1 cellular context compared by ENCODE assay signal in genomic region chr15:60576515-60576914, GRCh38.
TF ChIP-seq lines count a peak whose summit lies in the region.

No MANE protein-coding gene starts in this region.

TF ChIP-seq in H1, 55 proteins besides CTCF, POLR2A, EP300 and RAD21 (continued from another document):
- no peak for TF ChIP-seq KDM1A (IDR thresholded peaks at IDR 0.05; ENCODE audit: borderline replicate concordance, low read length)
- no peak for TF ChIP-seq YY1 (IDR thresholded peaks at IDR 0.05; ENCODE audit: low read depth, low read length)
- TF ChIP-seq, protein P1, sequence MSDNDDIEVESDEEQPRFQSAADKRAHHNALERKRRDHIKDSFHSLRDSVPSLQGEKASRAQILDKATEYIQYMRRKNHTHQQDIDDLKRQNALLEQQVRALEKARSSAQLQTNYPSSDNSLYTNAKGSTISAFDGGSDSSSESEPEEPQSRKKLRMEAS (IDR thresholded peaks at IDR 0.05): no peak
- TF ChIP-seq, protein P2, sequence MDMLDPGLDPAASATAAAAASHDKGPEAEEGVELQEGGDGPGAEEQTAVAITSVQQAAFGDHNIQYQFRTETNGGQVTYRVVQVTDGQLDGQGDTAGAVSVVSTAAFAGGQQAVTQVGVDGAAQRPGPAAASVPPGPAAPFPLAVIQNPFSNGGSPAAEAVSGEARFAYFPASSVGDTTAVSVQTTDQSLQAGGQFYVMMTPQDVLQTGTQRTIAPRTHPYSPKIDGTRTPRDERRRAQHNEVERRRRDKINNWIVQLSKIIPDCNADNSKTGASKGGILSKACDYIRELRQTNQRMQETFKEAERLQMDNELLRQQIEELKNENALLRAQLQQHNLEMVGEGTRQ (IDR thresholded peaks at IDR 0.05; ENCODE audit: low read length): no peak
- no peak for TF ChIP-seq GTF2F1 (IDR thresholded peaks at IDR 0.05; ENCODE audit: borderline replicate concordance, low read depth, low read length)
- TF ChIP-seq RXRA (IDR thresholded peaks at IDR 0.05; ENCODE audit: insufficient read depth, low read depth, low read length): no peak
- no peak for TF ChIP-seq TAF7 (optimal IDR thresholded peaks at IDR 0.05; ENCODE audit: borderline replicate concordance, low read depth, low read length)
- TF ChIP-seq TEAD4 (IDR thresholded peaks at IDR 0.05; ENCODE audit: low read depth, low read length): no peak
- TF ChIP-seq KDM5A (IDR thresholded peaks at IDR 0.05; ENCODE audit: low read length): no peak
- TF ChIP-seq CHD1 (IDR thresholded peaks at IDR 0.05; ENCODE audit: low read depth, low read length): no peak
